Comparison of ENCODE assay signal across 14 cellular contexts in genomic region chr13:75101997-75102720, GRCh38.
DNase-seq lines count a peak whose midpoint lies in the region; ATAC-seq and TF ChIP-seq lines count a peak whose summit lies in the region.
"Had no signal": no experiment of that assay in that cellular context is flagged by ENCODE, and none has a peak within 500 bp of the region (broad histone marks: within the 10 kb centered on the region; RNA-seq: fewer than 3 reads in every experiment).

No MANE protein-coding gene starts in this region.

- H3K27ac ChIP-seq in mammary epithelial cell (ENCODE audit: insufficient read depth, low read depth, low read length) = no peak overlapping the region
- H3K27ac ChIP-seq: suprapubic skin, WERI-Rb-1 had no signal

- H3K4me2 ChIP-seq in mammary epithelial cell (ENCODE audit: insufficient read depth, low read depth, low read length) = no peak overlapping the region

- ATAC-seq in HG03196 (IDR thresholded peaks at IDR 0.05; ENCODE audit: unreplicated experiment) = no peak
- ATAC-seq: esophagus mucosa had no signal

- no peak for TF ChIP-seq CTCF in mammary epithelial cell (conservative IDR thresholded peaks at IDR 0.05 in 1 of 2, IDR thresholded peaks at IDR 0.05 in 1 of 2; ENCODE audit: extremely low read depth in 1 of 2, insufficient read depth in 1 of 2, low read depth in 1 of 2, low read length in 2 of 2)

- H3K4me1 ChIP-seq in mammary epithelial cell (ENCODE audit: insufficient read depth, low read length) = no peaks in the 10 kb centered on the region
- H3K4me1 ChIP-seq: suprapubic skin had no signal

- CTCF ChIA-PET in mammary epithelial cell (lab: Charles Lee; ENCODE audit: low non-redundant PET) = no interaction called here

- H3K79me2 ChIP-seq in mammary epithelial cell (ENCODE audit: insufficient read depth, low read length) = no peaks in the 10 kb centered on the region

- peak; percentile 32 for DNase-seq in A172 (ENCODE audit: low spot score)
- DNase-seq in H7 = peak; percentile 4
- peak; percentile 11 for DNase-seq in mammary epithelial cell
- DNase-seq in iris pigment epithelial cell (ENCODE audit: low read depth) = peak; percentile 62
- DNase-seq in cerebellum (ENCODE audit: low spot score) = no peak
- DNase-seq in SKM-1 treated with dmso at 0.1 percent for 144 hours (lab: John Stamatoyannopoulos, UW; ENCODE audit: unreplicated experiment) = no peak
- DNase-seq in COR-L47 (lab: John Stamatoyannopoulos, UW) = no peak
- DNase-seq: activated naive CD4-positive, alpha-beta T cell treated with anti-CD3 and anti-CD28 coated beads, Interleukin-2, amount 10 ng/mL, durations not matched to agents 7 days and 5 days; mesenchymal stem cell; NCI-H2107; WERI-Rb-1 had no signal

- no TSS peak for BruUV-seq in mammary epithelial cell (replicated peaks; lab: Mats Ljungman, UMichigan)

- dilution Hi-C loops in mammary epithelial cell (cut with HindIII; ENCODE audit: low sequenced_read_pairs) = no loop called here

- no peak overlapping the region for H3K9ac ChIP-seq in mammary epithelial cell (ENCODE audit: insufficient read depth, low read length)

- no peaks in the 10 kb centered on the region for H4K20me1 ChIP-seq in mammary epithelial cell (ENCODE audit: insufficient read depth, low read length)

- intact Hi-C loops in mammary epithelial cell (cut with micrococcal nuclease) = no loop called here

- WGBS in mammary epithelial cell (ENCODE audit: low coverage, missing lambda C conversion rate) = 62% methylated on average over 5 of the region's 5 CpGs

- H3K9me3 ChIP-seq in mammary epithelial cell (replicated peaks; ENCODE audit: insufficient read depth, low read length) = no peaks in the 10 kb centered on the region
- H3K9me3 ChIP-seq: suprapubic skin had no signal

- in situ Hi-C loops in mammary epithelial cell (cut with MboI; ENCODE audit: low sequenced_read_pairs in 2 of 2) = no loop called here

- H3K27me3 ChIP-seq in H7 (ENCODE audit: control insufficient read depth, insufficient read depth, low read length) (no peaks in the 10 kb centered on the region), mammary epithelial cell (ENCODE audit: insufficient read depth, low read length) (no peaks in the 10 kb centered on the region)
- H3K27me3 ChIP-seq: suprapubic skin had no signal

- no peak overlapping the region for H2AFZ ChIP-seq in mammary epithelial cell (ENCODE audit: low read depth, low read length)

- no peaks in the 10 kb centered on the region for H3K36me3 ChIP-seq in H7 (replicated peaks; ENCODE audit: control insufficient read depth, insufficient read depth, low read length)
- no peaks in the 10 kb centered on the region for H3K36me3 ChIP-seq in mammary epithelial cell (ENCODE audit: insufficient read depth, low read length)
- H3K36me3 ChIP-seq: suprapubic skin, WERI-Rb-1 had no signal

- H3K4me3 ChIP-seq in H7 (ENCODE audit: insufficient read depth, low read depth, low read length) (no peak overlapping the region), mammary epithelial cell (replicated peaks in 1 of 3; ENCODE audit: insufficient read depth in 1 of 3, low read depth in 2 of 3, low read length in 3 of 3) (no peak overlapping the region)
- H3K4me3 ChIP-seq: suprapubic skin had no signal

Comparison
In these comparisons a context has a peak if more than half of its experiments do, and no peak if none do; other contexts are left out.
1. DNase-seq: peak in A172 (single experiment), H7 (single experiment), mammary epithelial cell (single experiment) and iris pigment epithelial cell (single experiment); none in cerebellum (single experiment), SKM-1 treated with dmso at 0.1 percent for 144 hours (single experiment) and COR-L47 (single experiment).